ENCODE assay signal across 16 cellular contexts in the genomic region with DNA sequence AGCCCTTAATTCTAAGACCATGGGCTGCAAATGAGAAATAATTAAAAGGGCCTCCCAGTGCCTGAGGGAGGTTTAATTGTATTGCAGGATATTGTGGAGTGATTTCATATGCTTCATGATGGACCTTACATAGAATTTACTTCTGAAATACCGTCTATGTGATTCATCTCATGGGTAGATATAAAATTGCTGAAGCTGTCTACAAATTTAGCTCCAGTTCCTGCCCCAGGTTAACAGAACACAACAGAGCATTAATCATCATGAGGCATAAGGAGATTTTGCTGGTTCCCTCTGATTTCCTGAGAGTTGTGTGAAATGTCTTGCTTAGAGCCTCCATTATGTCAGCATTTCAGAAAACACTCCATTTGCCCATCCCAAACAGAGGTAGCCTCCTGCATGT. TPM values are rescaled to one million over a fixed set of nuclear protein-coding genes. Genes with fewer than 3 reads are reported as not detected.
DNase-seq lines count a peak whose midpoint lies in the region; ATAC-seq and TF ChIP-seq lines count a peak whose summit lies in the region.
"Had no signal": no experiment of that assay in that cellular context is flagged by ENCODE, and none has a peak within 500 bp of the region (broad histone marks: within the 10 kb centered on the region; RNA-seq: fewer than 3 reads in every experiment).

No MANE protein-coding gene starts in this region.

- ATAC-seq in PC-3 (no peak; the same call in 1 of the 2 replicates), HG02981 (IDR thresholded peaks at IDR 0.05; ENCODE audit: unreplicated experiment) (no peak)
- ATAC-seq in stimulated activated memory B cell treated with anti-CD40 and anti-IgM and Interleukin-4, amounts not matched to agents 10 μg/mL and 1 μg/mL and 100 μg/mL, for 72 hours = no peak
- ATAC-seq: GM23338 had no signal

- TF ChIP-seq CTCF in PC-3 (conservative IDR thresholded peaks at IDR 0.05; ENCODE audit: low read depth, low read length) = no peak

- H3K9me3 ChIP-seq in PC-3 (ENCODE audit: low read length) = no peaks in the 10 kb centered on the region
- H3K9me3 ChIP-seq: BE2C had no signal

- H3K4me1 ChIP-seq in PC-3 (ENCODE audit: insufficient read depth, low read length) = 0 out of 2 replicates have a peak, but pooled peaks cover 5% of the 10 kb centered on the region
- H3K4me1 ChIP-seq: BE2C had no signal

- intact Hi-C loops in PC-3 (cut with micrococcal nuclease) = no loop called here

- H2AFZ ChIP-seq in PC-3 (ENCODE audit: low read length) = no peak overlapping the region
- H2AFZ ChIP-seq: GM23338 had no signal

- no peak overlapping the region for H3K27ac Mint-ChIP-seq in stimulated activated memory B cell treated with anti-CD40 and anti-IgM and Interleukin-4, amounts not matched to agents 10 μg/mL and 1 μg/mL and 100 μg/mL, for 72 hours
- H3K27ac Mint-ChIP-seq: CD8-positive, alpha-beta memory T cell; GM23338; IgD-negative memory B cell had no signal

- no peaks in the 10 kb centered on the region for H3K36me3 Mint-ChIP-seq in stimulated activated memory B cell treated with anti-CD40 and anti-IgM and Interleukin-4, amounts not matched to agents 10 μg/mL and 1 μg/mL and 100 μg/mL, for 72 hours
- H3K36me3 Mint-ChIP-seq: CD8-positive, alpha-beta memory T cell; IgD-negative memory B cell had no signal

- H3K4me3 ChIP-seq in PC-3 (ENCODE audit: low read length) = no peak overlapping the region
- H3K4me3 ChIP-seq: GM23338 had no signal

- no peak overlapping the region for H3K9ac ChIP-seq in PC-3 (ENCODE audit: low read length)

- no peaks in the 10 kb centered on the region for H3F3A ChIP-seq in PC-3 (ENCODE audit: low read length, unreplicated experiment)

- H3K4me1 Mint-ChIP-seq in stimulated activated memory B cell treated with anti-CD40 and anti-IgM and Interleukin-4, amounts not matched to agents 10 μg/mL and 1 μg/mL and 100 μg/mL, for 72 hours = no peaks in the 10 kb centered on the region
- H3K4me1 Mint-ChIP-seq: CD8-positive, alpha-beta memory T cell; IgD-negative memory B cell had no signal

- H3K9me3 Mint-ChIP-seq in stimulated activated memory B cell treated with anti-CD40 and anti-IgM and Interleukin-4, amounts not matched to agents 10 μg/mL and 1 μg/mL and 100 μg/mL, for 72 hours = peaks cover 2% of the 10 kb centered on the region
- H3K9me3 Mint-ChIP-seq: CD8-positive, alpha-beta memory T cell; GM23338; IgD-negative memory B cell had no signal

- no peaks in the 10 kb centered on the region for H4K20me1 ChIP-seq in PC-3 (ENCODE audit: low read length)

- H3K27ac ChIP-seq in PC-3 (ENCODE audit: low read length) = no peak overlapping the region

- no peak overlapping the region for H3K4me3 Mint-ChIP-seq in stimulated activated memory B cell treated with anti-CD40 and anti-IgM and Interleukin-4, amounts not matched to agents 10 μg/mL and 1 μg/mL and 100 μg/mL, for 72 hours
- H3K4me3 Mint-ChIP-seq: CD8-positive, alpha-beta memory T cell; GM23338; IgD-negative memory B cell had no signal

- H3K27me3 ChIP-seq in PC-3 (ENCODE audit: low read length) = no peaks in the 10 kb centered on the region
- H3K27me3 ChIP-seq: BE2C had no signal

- DNase-seq in ELR (ENCODE audit: low read depth) (peak; percentile 29), PC-3 (peak; percentile 40), dedifferentiated amniotic fluid mesenchymal stem cell (ENCODE audit: extremely low spot score) (peak; percentile 14), kidney tubule cell (ENCODE audit: low spot score) (peak; percentile 83), NCI-H1694 (lab: John Stamatoyannopoulos, UW) (no peak)
- no peak for DNase-seq in activated CD4-positive, alpha-beta T cell treated with anti-CD3 and anti-CD28 coated beads for 4 hours
- DNase-seq: BE2C; CD8-positive, alpha-beta memory T cell; DND-41; MV-4-11; NCI-H1436; NCI-H2081 had no signal

- POLR2A ChIA-PET in PC-3 (lab: Charles Lee; ENCODE audit: unreplicated experiment) = no interaction called here

- H3K36me3 ChIP-seq in PC-3 (ENCODE audit: low read depth, low read length) = no peaks in the 10 kb centered on the region
- H3K36me3 ChIP-seq: BE2C had no signal

- BruUV-seq in PC-3 (replicated peaks; lab: Mats Ljungman, UMichigan) = no TSS peak

- H3K4me2 ChIP-seq in PC-3 (ENCODE audit: low read length) = no peak overlapping the region
- H3K4me2 ChIP-seq: GM23338 had no signal

- H3K27me3 Mint-ChIP-seq in stimulated activated memory B cell treated with anti-CD40 and anti-IgM and Interleukin-4, amounts not matched to agents 10 μg/mL and 1 μg/mL and 100 μg/mL, for 72 hours = peaks cover 13% of the 10 kb centered on the region
- H3K27me3 Mint-ChIP-seq: CD8-positive, alpha-beta memory T cell; IgD-negative memory B cell had no signal

- CTCF ChIA-PET in PC-3 (lab: Charles Lee) = no interaction called here

- H3K79me2 ChIP-seq in PC-3 (ENCODE audit: low read length) = no peaks in the 10 kb centered on the region

- no peaks in the 10 kb centered on the region for H3K9me2 ChIP-seq in PC-3 (replicated peaks; ENCODE audit: low read length)

RNA-seq across cellular contexts. Expression of gene UPP2, which starts 0.8 kb away (rescaled TPM):
- not detected in 2 replicates for total RNA-seq in PC-3 (2014; rRNA removed)
- total RNA-seq: CD8-positive, alpha-beta memory T cell; GM23338 had no signal

Comparison
In these comparisons a context has a peak if more than half of its experiments do, and no peak if none do; other contexts are left out.
1. DNase-seq: peak in ELR (single experiment), PC-3 (single experiment), dedifferentiated amniotic fluid mesenchymal stem cell (single experiment) and kidney tubule cell (single experiment); none in NCI-H1694 (single experiment) and activated CD4-positive, alpha-beta T cell treated with anti-CD3 and anti-CD28 coated beads for 4 hours (0 of 2).